Comparison of ENCODE assay signal across 9 cellular contexts in genomic region chr3:13494463-13495350, GRCh38. TPM values are rescaled to one million over a fixed set of nuclear protein-coding genes. Genes with fewer than 3 reads are reported as not detected.
DNase-seq lines count a peak whose midpoint lies in the region; ATAC-seq, FAIRE-seq and TF ChIP-seq lines count a peak whose summit lies in the region.
"Had no signal": no experiment of that assay in that cellular context is flagged by ENCODE, and none has a peak within 500 bp of the region (broad histone marks: within the 10 kb centered on the region; RNA-seq: fewer than 3 reads in every experiment).

No MANE protein-coding gene starts in this region.

- no peaks in the 10 kb centered on the region for H3K36me3 ChIP-seq in BE2C
- no peaks in the 10 kb centered on the region for H3K36me3 ChIP-seq in GM12878 (ENCODE audit: control insufficient read depth in 2 of 2, insufficient read depth in 2 of 2, low read length in 1 of 2)
- no peaks in the 10 kb centered on the region for H3K36me3 ChIP-seq in liver (ENCODE audit: control insufficient read depth in 4 of 4, insufficient read depth in 3 of 4, low read depth in 1 of 4, low read length in 3 of 4)

- H3K9ac ChIP-seq in GM12878 (ENCODE audit: control insufficient read depth, insufficient read depth, low read length) (no peak overlapping the region), liver (ENCODE audit: low read depth in 1 of 2, low read length in 2 of 2) (no peak overlapping the region)

- POLR2A ChIA-PET in GM12878 (lab: Charles Lee) = interaction anchor here (0.5 kb wide), 1 partner anchor 10 kb away, joined by 4 read pairs; no protein-coding TSS in a partner anchor
- POLR2A ChIA-PET in CD4-positive, alpha-beta T cell (lab: Charles Lee) = no interaction called here

- no peak for TF ChIP-seq POLR2A in GM12878 (IDR thresholded peaks at IDR 0.05; ENCODE audit: low read depth, low read length)

- H3K9me3 Mint-ChIP-seq in CD4-positive, alpha-beta T cell = no peaks in the 10 kb centered on the region
- H3K9me3 Mint-ChIP-seq: dendritic cell treated with granulocyte-macrophage colony-stimulating factor and Interleukin-4, amounts not matched to agents 40 ng/mL and 50 ng/mL, for 4 days had no signal

- FAIRE-seq in GM12878 (lab: Jason Lieb, UNC) = no peak

- H3K27me3 Mint-ChIP-seq in CD4-positive, alpha-beta T cell = no peaks in the 10 kb centered on the region
- H3K27me3 Mint-ChIP-seq: dendritic cell treated with granulocyte-macrophage colony-stimulating factor and Interleukin-4, amounts not matched to agents 40 ng/mL and 50 ng/mL, for 4 days had no signal

- CTCF ChIA-PET in GM12878 (lab: Yijun Ruan, JAX) = interaction anchor here (0.7 to 8.1 kb wide), 8 partner anchors 11 to 391 kb away, joined by 3 to 231 read pairs (median 4); partner anchors contain the start of gene HDAC11
- CTCF ChIA-PET in CD4-positive, alpha-beta T cell (lab: Charles Lee) = interaction anchor here (0.8 to 3.2 kb wide), 3 partner anchors 9 to 154 kb away, joined by 3 to 54 read pairs (median 8); no protein-coding TSS in a partner anchor

- no peaks in the 10 kb centered on the region for H3K79me2 ChIP-seq in GM12878 (ENCODE audit: control insufficient read depth, insufficient read depth, low read length)

- SMC1A ChIA-PET in GM12878 (lab: Charles Lee; ENCODE audit: uncharacterized antibody, unreplicated experiment) = interaction anchor here (1.0 to 3.2 kb wide), 2 partner anchors 153 to 157 kb away, joined by 3 to 62 read pairs; no protein-coding TSS in a partner anchor

- H3K27ac ChIP-seq in GM12878 (ENCODE audit: control insufficient read depth, insufficient read depth) (no peak overlapping the region), liver (ENCODE audit: low read depth in 1 of 2, low read length in 2 of 2) (no peak overlapping the region)
- H3K27ac ChIP-seq in CD4-positive, alpha-beta T cell (ENCODE audit: low read depth, low read length) = no peak overlapping the region

- WGBS in GM12878 (ENCODE audit: insufficient coverage, insufficient replicate concordance, low lambda C conversion rate, missing lambda C conversion rate) = 22% methylated on average over 11 of the region's 11 CpGs
- 78% methylated on average over 11 of the region's 11 CpGs for WGBS in liver

- intact Hi-C loops in GM12878 (cut with micrococcal nuclease; ENCODE audit: unreplicated experiment) = loop anchor here (10.0 kb wide), 1 partner anchor 390 kb away; the partner anchor contains the start of gene WNT7A
- intact Hi-C loops in CD4-positive, alpha-beta T cell (cut with DNase I, micrococcal nuclease) = no loop called here

- no peak overlapping the region for H3K4me3 Mint-ChIP-seq in CD4-positive, alpha-beta T cell
- H3K4me3 Mint-ChIP-seq: dendritic cell treated with granulocyte-macrophage colony-stimulating factor and Interleukin-4, amounts not matched to agents 40 ng/mL and 50 ng/mL, for 4 days had no signal

- BruUV-seq in GM12878 (replicated peaks; lab: Mats Ljungman, UMichigan) = no TSS peak

- TF ChIP-seq CTCF in BE2C (IDR thresholded peaks at IDR 0.05; ENCODE audit: low read depth, low read length) (peak; percentile 60), GM12878 (IDR thresholded peaks at IDR 0.05 in 2 of 3, conservative IDR thresholded peaks at IDR 0.05 in 1 of 3; ENCODE audit: control insufficient read depth in 2 of 3, extremely low read depth in 1 of 3, insufficient read depth in 1 of 3, low read depth in 3 of 3, low read length in 3 of 3) (peak; percentile 42 to 73 (median 55)), liver (IDR thresholded peaks at IDR 0.05; ENCODE audit: low read depth, low read length, missing input control) (peak; percentile 38)
- TF ChIP-seq CTCF in CD4-positive, alpha-beta T cell (IDR thresholded peaks at IDR 0.05) = no peak

- TF ChIP-seq EP300 in GM12878 (IDR thresholded peaks at IDR 0.05; ENCODE audit: borderline replicate concordance in 1 of 2, control insufficient read depth in 1 of 2, low read depth in 2 of 2, low read length in 2 of 2) = no peak

- DNase-seq in BE2C (peak; percentile 39), HuH-7 (ENCODE audit: low spot score) (peak; percentile 77), GM12878 (ENCODE audit: low read depth, low spot score) (no peak), SW480 (ENCODE audit: low spot score) (no peak)
- no peak for DNase-seq in CD4-positive, alpha-beta T cell

- TF ChIP-seq RAD21 in GM12878 (IDR thresholded peaks at IDR 0.05; ENCODE audit: insufficient read depth, low read depth, low read length) (no peak), liver (IDR thresholded peaks at IDR 0.05) (peak in 1 of 2 donors; percentile 39)

- H3K4me3 ChIP-seq in BE2C (ENCODE audit: low read depth, low read length) (no peak overlapping the region), GM12878 (no peak overlapping the region), liver (ENCODE audit: low read depth in 1 of 3, low read length in 3 of 3) (no peak overlapping the region)

- ATAC-seq in GM12878 (peak; percentile 77), GM18861 (IDR thresholded peaks at IDR 0.05; ENCODE audit: unreplicated experiment) (no peak), GM19351 (IDR thresholded peaks at IDR 0.05; ENCODE audit: unreplicated experiment) (no peak)
- no peak for ATAC-seq in CD4-positive, alpha-beta T cell (ENCODE audit: poor library complexity)

- no peaks in the 10 kb centered on the region for H3K4me1 Mint-ChIP-seq in CD4-positive, alpha-beta T cell (ENCODE audit: low read depth)

- RAD21 ChIA-PET in GM12878 (lab: Charles Lee; ENCODE audit: unreplicated experiment) = interaction anchor here (1.3 to 3.2 kb wide), 3 partner anchors 42 to 154 kb away, joined by 4 to 79 read pairs (median 5); no protein-coding TSS in a partner anchor

- no peaks in the 10 kb centered on the region for H4K20me1 ChIP-seq in GM12878 (ENCODE audit: control insufficient read depth, insufficient read depth)

- H3K27me3 ChIP-seq in BE2C (no peaks in the 10 kb centered on the region), GM12878 (replicated peaks in 1 of 2; ENCODE audit: control insufficient read depth in 2 of 2, insufficient read depth in 2 of 2, low read length in 1 of 2) (no peaks in the 10 kb centered on the region), liver (ENCODE audit: control insufficient read depth in 4 of 4, insufficient read depth in 4 of 4, low read length in 3 of 4) (no peaks in the 10 kb centered on the region)
- no peaks in the 10 kb centered on the region for H3K27me3 ChIP-seq in CD4-positive, alpha-beta T cell (ENCODE audit: control insufficient read depth, insufficient read depth, low read length)

- H2AFZ ChIP-seq in GM12878 (ENCODE audit: control insufficient read depth, low read depth, low read length) = no peak overlapping the region

- H3K4me1 ChIP-seq in BE2C (no peaks in the 10 kb centered on the region; the same call in 1 of the 2 replicates), GM12878 (ENCODE audit: control insufficient read depth, insufficient read depth, low read length) (peaks cover 11% of the 10 kb centered on the region), liver (ENCODE audit: control insufficient read depth in 4 of 4, insufficient read depth in 4 of 4, low read length in 3 of 4) (peaks cover 0 to 4% (median 2%) of the 10 kb centered on the region in 4 donors)

- in situ Hi-C loops in GM12878 (cut with MboI) = loop anchor here (5.0 kb wide), 1 partner anchor 153 kb away; no protein-coding TSS in a partner anchor

- no peak overlapping the region for H3K27ac Mint-ChIP-seq in CD4-positive, alpha-beta T cell

- H3K36me3 Mint-ChIP-seq in CD4-positive, alpha-beta T cell (ENCODE audit: low read depth) = peaks cover 9% of the 10 kb centered on the region

- H3K4me2 ChIP-seq in GM12878 (ENCODE audit: control insufficient read depth, insufficient read depth) = no peak overlapping the region

- H3K9me3 ChIP-seq in BE2C = no peaks in the 10 kb centered on the region
- no peaks in the 10 kb centered on the region for H3K9me3 ChIP-seq in GM12878 (replicated peaks; ENCODE audit: control insufficient read depth, insufficient read depth, low read length)
- no peaks in the 10 kb centered on the region for H3K9me3 ChIP-seq in liver (ENCODE audit: control insufficient read depth in 4 of 4, low read length in 3 of 4)
- H3K9me3 ChIP-seq in CD4-positive, alpha-beta T cell (ENCODE audit: control insufficient read depth, low read length) = no peaks in the 10 kb centered on the region

RNA-seq across cellular contexts. Expression of gene HDAC11, which starts 14.6 kb away (rescaled TPM):
- 2.4 TPM for polyA plus RNA-seq in BE2C (2012; ENCODE audit: insufficient read depth, insufficient read length, low read depth)
- total RNA-seq in GM12878 (2013; cell fraction: nucleolus; rRNA removed) = 0.42 and 0.54 TPM in 2 replicates
- 0.16 and 0.62 TPM in 2 replicates for total RNA-seq in GM12878 (2014; rRNA removed)
- total RNA-seq in GM12878 (2014; rRNA removed; fragmentation: Illumina TruSeq; extraction: Trizol) = 0.14 and 0.22 TPM in 2 replicates
- 0.33 and 0.80 TPM in 2 replicates for total RNA-seq in GM12878 (2021)
- polyA plus RNA-seq in GM12878 (2011; ENCODE audit: low read depth) = 0.89 TPM
- 0.73 and 0.75 TPM in 2 replicates for polyA plus RNA-seq in GM12878 (2011; rRNA removed)
- polyA plus RNA-seq in GM12878 (2011; cell fraction: cytosol; rRNA removed) = 1.1 and 1.2 TPM in 2 replicates
- 0.66 and 1.2 TPM in 2 replicates for polyA plus RNA-seq in GM12878 (2011; cell fraction: nucleus; rRNA removed)
- polyA plus RNA-seq in GM12878 (2012) = 0.95 and 1.7 TPM in 2 replicates
- 0.07 TPM in 1 of 2 replicates, not detected in the other for polyA plus RNA-seq in GM12878 (2014; fragmentation: Illumina TruSeq; extraction: Trizol)
- under 1 TPM in 1 of 2 experiments, not detected in 1; 0.04 TPM for polyA plus RNA-seq in GM12878 (2014; fragmentation: Nextera tagmentation; extraction: Ambion mirVana)
- 0.11 and 0.76 TPM in 2 replicates for polyA plus RNA-seq in GM12878 (2014; rRNA removed)
- under 1 TPM; 0.11 to 0.13 TPM for polyA plus RNA-seq in GM12878 (2016; fragmentation: Nextera tagmentation; extraction: Ambion mirVana)
- 0.66 and 1.2 TPM in 2 replicates for polyA minus RNA-seq in GM12878 (2011; rRNA and poly(A)+ RNA removed)
- not detected in 2 replicates for polyA minus RNA-seq in GM12878 (2011; cell fraction: cytosol; rRNA and poly(A)+ RNA removed)
- 0.60 and 0.86 TPM in 2 replicates for polyA minus RNA-seq in GM12878 (2011; cell fraction: nucleus; rRNA and poly(A)+ RNA removed)
- 1 to 10 TPM; 3.8 to 9.0 TPM for total RNA-seq in liver
- 1 to 10 TPM; 2.5 TPM for polyA plus RNA-seq in liver
- total RNA-seq in CD4-positive, alpha-beta T cell = 1 to 10 TPM; 4.5 to 4.6 TPM

RNA-seq across cellular contexts. Expression of gene FBLN2, which starts 54.2 kb away (rescaled TPM):
- polyA plus RNA-seq in BE2C (2012; ENCODE audit: insufficient read depth, insufficient read length, low read depth) = not detected
- total RNA-seq in GM12878 (2013; cell fraction: nucleolus; rRNA removed) = not detected in 2 replicates
- 0.11 TPM in 2 replicates for total RNA-seq in GM12878 (2014; rRNA removed)
- total RNA-seq in GM12878 (2014; rRNA removed; fragmentation: Illumina TruSeq; extraction: Trizol) = 0.13 TPM in 1 of 2 replicates, not detected in the other
- 0.27 and 0.41 TPM in 2 replicates for total RNA-seq in GM12878 (2021)
- polyA plus RNA-seq in GM12878 (2011; ENCODE audit: low read depth) = 0.14 TPM
- polyA plus RNA-seq in GM12878 (2011; rRNA removed) = 0.03 and 0.04 TPM in 2 replicates
- 0.03 and 0.06 TPM in 2 replicates for polyA plus RNA-seq in GM12878 (2011; cell fraction: cytosol; rRNA removed)
- polyA plus RNA-seq in GM12878 (2011; cell fraction: nucleus; rRNA removed) = 0.04 and 0.06 TPM in 2 replicates
- 0.12 and 0.32 TPM in 2 replicates for polyA plus RNA-seq in GM12878 (2012)
- 0.10 TPM in 1 of 2 replicates, not detected in the other for polyA plus RNA-seq in GM12878 (2014; fragmentation: Illumina TruSeq; extraction: Trizol)
- polyA plus RNA-seq in GM12878 (2014; fragmentation: Nextera tagmentation; extraction: Ambion mirVana) = not detected
- 0.22 and 0.37 TPM in 2 replicates for polyA plus RNA-seq in GM12878 (2014; rRNA removed)
- under 1 TPM; 0.03 to 0.39 TPM for polyA plus RNA-seq in GM12878 (2016; fragmentation: Nextera tagmentation; extraction: Ambion mirVana)
- not detected in 2 replicates for polyA minus RNA-seq in GM12878 (2011; rRNA and poly(A)+ RNA removed)
- polyA minus RNA-seq in GM12878 (2011; cell fraction: cytosol; rRNA and poly(A)+ RNA removed) = not detected in 2 replicates
- not detected in 2 replicates for polyA minus RNA-seq in GM12878 (2011; cell fraction: nucleus; rRNA and poly(A)+ RNA removed)
- 1 to 10 TPM; 4.4 to 9.1 TPM for total RNA-seq in liver
- polyA plus RNA-seq in liver = 1 to 10 TPM; 1.3 to 4.3 TPM
- total RNA-seq in CD4-positive, alpha-beta T cell = under 1 TPM; 0.19 to 0.25 TPM

Comparison
In these comparisons a context has a peak if more than half of its experiments do, and no peak if none do; other contexts are left out.
1. DNase-seq: peak in BE2C (single experiment) and HuH-7 (single experiment); none in GM12878 (single experiment), CD4-positive, alpha-beta T cell (0 of 10) and SW480 (single experiment).